27 cellular contexts compared by ENCODE assay signal in genomic region chr20:44709380-44709779, GRCh38. TPM values are rescaled to one million over a fixed set of nuclear protein-coding genes. Genes with fewer than 3 reads are reported as not detected.
"Had no signal": no experiment of that assay in that cellular context is flagged by ENCODE, and none has a peak within 500 bp of the region (broad histone marks: within the 10 kb centered on the region; RNA-seq: fewer than 3 reads in every experiment).

No MANE protein-coding gene starts in this region.

- ATAC-seq: gastrocnemius medialis; heart left ventricle; left colon; natural killer cell; stimulated activated memory B cell treated with anti-CD40 and anti-IgM and Interleukin-4, amounts not matched to agents 10 μg/mL and 1 μg/mL and 100 μg/mL, for 72 hours had no signal

- FAIRE-seq: colon, islet of Langerhans had no signal

- H3K27me3 ChIP-seq: dorsolateral prefrontal cortex, gastrocnemius medialis, heart left ventricle, neutrophil, sigmoid colon, thyroid gland had no signal

- DNase-seq: central memory CD4-positive, alpha-beta T cell; dorsolateral prefrontal cortex; effector CD4-positive, alpha-beta T cell; gastrocnemius medialis; hippocampal formation; kidney glomerular epithelial cell; left colon; natural killer cell; sigmoid colon; stimulated activated CD4-positive, alpha-beta T cell treated with anti-CD3 and anti-CD28 coated beads, Interleukin-2, amount 100 ng/mL, for 24 hours; stimulated activated CD4-positive, alpha-beta T cell treated with anti-CD3 and anti-CD28 coated beads, Interleukin-4, amount 100 ng/mL, for 4 hours; thyroid gland; trophoblast cell had no signal

- H3K9ac ChIP-seq: parathyroid adenoma had no signal

- H3K4me1 ChIP-seq: parathyroid adenoma had no signal

- H2AFZ ChIP-seq: parathyroid adenoma had no signal

- H3K4me3 ChIP-seq: dorsolateral prefrontal cortex, gastrocnemius medialis, heart left ventricle, lung, sigmoid colon, thyroid gland had no signal

- H3K79me2 ChIP-seq: parathyroid adenoma had no signal

- H3K27ac ChIP-seq: dorsolateral prefrontal cortex, gastrocnemius medialis, heart left ventricle, neutrophil, parathyroid adenoma, sigmoid colon, thyroid gland had no signal

- H3K36me3 ChIP-seq: gastrocnemius medialis, heart left ventricle, neutrophil, sigmoid colon, thyroid gland had no signal

- H3K9me3 ChIP-seq: gastrocnemius medialis, heart left ventricle, neutrophil, sigmoid colon, thyroid gland had no signal

RNA-seq across cellular contexts. Expression of gene CCN5, which starts 5.8 kb away (rescaled TPM):
- total RNA-seq: cerebellum, mononuclear cell, natural killer cell, progenitor cell of endocrine pancreas, skeletal muscle tissue, temporal lobe, urinary bladder had no signal
- polyA plus RNA-seq: neural cell had no signal

RNA-seq across cellular contexts. Expression of gene KCNK15, which starts 36.3 kb away (rescaled TPM):
- total RNA-seq: natural killer cell, temporal lobe had no signal
- polyA plus RNA-seq: neural cell had no signal
